In the genomic region with DNA sequence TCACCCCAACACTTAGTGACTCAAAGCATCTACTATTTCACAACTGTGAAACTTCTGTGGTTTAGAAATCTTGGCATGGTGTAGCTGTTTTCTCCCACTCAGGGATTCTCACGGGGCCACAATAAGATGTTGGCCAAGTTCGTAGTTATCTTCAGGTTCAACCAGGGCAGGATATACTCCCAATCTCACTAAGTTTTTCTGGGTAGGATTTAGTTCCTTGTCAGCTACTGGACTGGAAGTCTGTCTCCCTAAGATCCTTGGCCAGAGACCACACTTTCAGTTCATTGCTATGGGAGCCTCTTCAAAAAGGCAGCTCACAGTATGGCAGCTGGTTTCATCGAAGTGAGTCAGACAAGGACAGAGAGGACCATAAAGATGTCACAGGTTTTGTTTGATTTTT, we compare ENCODE assay signal across 19 cellular contexts.
A peak's percentile ranks its signal among the peaks of the same experiment; 100 is the strongest.
DNase-seq lines count a peak whose midpoint lies in the region; ATAC-seq and TF ChIP-seq lines count a peak whose summit lies in the region.
"Had no signal": no experiment of that assay in that cellular context is flagged by ENCODE, and none has a peak within 500 bp of the region (broad histone marks: within the 10 kb centered on the region; RNA-seq: fewer than 3 reads in every experiment).

No MANE protein-coding gene starts in this region.

- peak; percentile 75 for DNase-seq in M059J (ENCODE audit: low read depth)
- DNase-seq in astrocyte of the spinal cord (ENCODE audit: low read depth, low spot score), result peak; percentile 53
- DNase-seq in glomerular visceral epithelial cell (ENCODE audit: extremely low spot score), result peak; percentile 68
- DNase-seq in retinal pigment epithelial cell (ENCODE audit: low read depth), result peak; percentile 15
- no peak for DNase-seq in activated gamma-delta T cell (lab: John Stamatoyannopoulos, UW)
- no peak for DNase-seq in SKM-1 (lab: John Stamatoyannopoulos, UW; ENCODE audit: unreplicated experiment)
- DNase-seq in stimulated activated naive B cell treated with anti-CD40 and anti-IgM and Interleukin-4, amounts not matched to agents 10 μg/mL and 1 μg/mL and 100 μg/mL, for 72 hours, result no peak
- no peak for DNase-seq in NCI-H524 (lab: John Stamatoyannopoulos, UW)
- DNase-seq: activated CD8-positive, alpha-beta memory T cell treated with anti-CD3 and anti-CD28 coated beads, Interleukin-2, amount 10 ng/mL, durations not matched to agents 7 days and 5 days; activated effector memory CD4-positive, alpha-beta T cell treated with anti-CD3 and anti-CD28 coated beads, Interleukin-2, amount 50 U/mL, for 16 hours; effector CD8-positive, alpha-beta T cell; midbrain; NCI-H2107; NCI-H82; stomach had no signal

- H3K4me1 Mint-ChIP-seq in stimulated activated naive B cell treated with anti-CD40 and anti-IgM and Interleukin-4, amounts not matched to agents 10 μg/mL and 1 μg/mL and 100 μg/mL, for 72 hours, result no peaks in the 10 kb centered on the region
- H3K4me1 Mint-ChIP-seq: activated CD8-positive, alpha-beta memory T cell treated with anti-CD3 and anti-CD28 coated beads, Interleukin-2, amount 10 ng/mL, durations not matched to agents 7 days and 5 days had no signal

- no peaks in the 10 kb centered on the region for H3K27me3 Mint-ChIP-seq in stimulated activated naive B cell treated with anti-CD40 and anti-IgM and Interleukin-4, amounts not matched to agents 10 μg/mL and 1 μg/mL and 100 μg/mL, for 72 hours
- H3K27me3 Mint-ChIP-seq: activated CD8-positive, alpha-beta memory T cell treated with anti-CD3 and anti-CD28 coated beads, Interleukin-2, amount 10 ng/mL, durations not matched to agents 7 days and 5 days had no signal

- H3K36me3 Mint-ChIP-seq in stimulated activated naive B cell treated with anti-CD40 and anti-IgM and Interleukin-4, amounts not matched to agents 10 μg/mL and 1 μg/mL and 100 μg/mL, for 72 hours, result no peaks in the 10 kb centered on the region
- H3K36me3 Mint-ChIP-seq: activated CD8-positive, alpha-beta memory T cell treated with anti-CD3 and anti-CD28 coated beads, Interleukin-2, amount 10 ng/mL, durations not matched to agents 7 days and 5 days had no signal

- no peak overlapping the region for H3K4me3 Mint-ChIP-seq in stimulated activated naive B cell treated with anti-CD40 and anti-IgM and Interleukin-4, amounts not matched to agents 10 μg/mL and 1 μg/mL and 100 μg/mL, for 72 hours
- H3K4me3 Mint-ChIP-seq: activated CD8-positive, alpha-beta memory T cell treated with anti-CD3 and anti-CD28 coated beads, Interleukin-2, amount 10 ng/mL, durations not matched to agents 7 days and 5 days; T-helper 1 cell treated with Interleukin-12 subunit alpha and Interleukin-12 subunit beta and Interleukin-4 antibody, amounts not matched to agents 30 μg/mL and 1 μg/mL, for 36 hours had no signal

- in situ Hi-C loops in astrocyte of the spinal cord (cut with HindIII; ENCODE audit: low sequenced_read_pairs), result no loop called here

- H3K9me3 Mint-ChIP-seq in stimulated activated naive B cell treated with anti-CD40 and anti-IgM and Interleukin-4, amounts not matched to agents 10 μg/mL and 1 μg/mL and 100 μg/mL, for 72 hours, result no peaks in the 10 kb centered on the region
- H3K9me3 Mint-ChIP-seq: T-helper 1 cell treated with Interleukin-12 subunit alpha and Interleukin-12 subunit beta and Interleukin-4 antibody, amounts not matched to agents 30 μg/mL and 1 μg/mL, for 36 hours had no signal

- TF ChIP-seq CTCF in astrocyte of the spinal cord (IDR thresholded peaks at IDR 0.05; ENCODE audit: low read depth, low read length) (no peak), retinal pigment epithelial cell (conservative IDR thresholded peaks at IDR 0.05; ENCODE audit: low read depth, low read length) (no peak)

- H3K4me3 ChIP-seq in astrocyte of the spinal cord (ENCODE audit: low read depth, low read length) (no peak overlapping the region), retinal pigment epithelial cell (ENCODE audit: low read length) (no peak overlapping the region)
- H3K4me3 ChIP-seq: ascending aorta, stomach had no signal

- no peak for ATAC-seq in stimulated activated naive B cell treated with anti-CD40 and anti-IgM and Interleukin-4, amounts not matched to agents 10 μg/mL and 1 μg/mL and 100 μg/mL, for 72 hours (replicated peaks)
- ATAC-seq: activated CD4-positive, CD25-positive, alpha-beta regulatory T cell treated with anti-CD3 and anti-CD28 coated beads, Interleukin-2, amount 50 U/mL, for 24 hours; activated CD8-positive, alpha-beta memory T cell treated with anti-CD3 and anti-CD28 coated beads, Interleukin-2, amount 10 ng/mL, durations not matched to agents 7 days and 5 days; HepG2 had no signal

- H3K27ac Mint-ChIP-seq in stimulated activated naive B cell treated with anti-CD40 and anti-IgM and Interleukin-4, amounts not matched to agents 10 μg/mL and 1 μg/mL and 100 μg/mL, for 72 hours, result no peak overlapping the region
- H3K27ac Mint-ChIP-seq: activated CD8-positive, alpha-beta memory T cell treated with anti-CD3 and anti-CD28 coated beads, Interleukin-2, amount 10 ng/mL, durations not matched to agents 7 days and 5 days; T-helper 1 cell treated with Interleukin-12 subunit alpha and Interleukin-12 subunit beta and Interleukin-4 antibody, amounts not matched to agents 30 μg/mL and 1 μg/mL, for 36 hours had no signal

Comparison
In these comparisons a context has a peak if more than half of its experiments do, and no peak if none do; other contexts are left out.
1. DNase-seq: peak in M059J (single experiment), astrocyte of the spinal cord (single experiment), glomerular visceral epithelial cell (single experiment) and retinal pigment epithelial cell (single experiment); none in activated gamma-delta T cell (single experiment), SKM-1 (single experiment), stimulated activated naive B cell treated with anti-CD40 and anti-IgM and Interleukin-4, amounts not matched to agents 10 μg/mL and 1 μg/mL and 100 μg/mL, for 72 hours (single experiment) and NCI-H524 (0 of 2).